9 cellular contexts compared by ENCODE assay signal in genomic region chr2:21484643-21485042, GRCh38.
"Had no signal": no experiment of that assay in that cellular context is flagged by ENCODE, and none has a peak within 500 bp of the region (broad histone marks: within the 10 kb centered on the region; RNA-seq: fewer than 3 reads in every experiment).

No MANE protein-coding gene starts in this region.

- H3K4me1 ChIP-seq: HAP-1 had no signal

- H3K4me3 ChIP-seq: GM23248, GM23338, HAP-1 had no signal

- ATAC-seq: GM23338, HCT116 had no signal

- H2AFZ ChIP-seq: GM23248, GM23338 had no signal

- DNase-seq: GM23248, GOT3, H7, H9, HCEC 1CT, HFFc6 had no signal

- H3K4me2 ChIP-seq: GM23338 had no signal

- H3K9me3 ChIP-seq: HAP-1 had no signal

- H3K27ac ChIP-seq: GM23248 had no signal

- H3K9ac ChIP-seq: GM23248 had no signal

- H3K36me3 ChIP-seq: HAP-1 had no signal
